In the genomic region with DNA sequence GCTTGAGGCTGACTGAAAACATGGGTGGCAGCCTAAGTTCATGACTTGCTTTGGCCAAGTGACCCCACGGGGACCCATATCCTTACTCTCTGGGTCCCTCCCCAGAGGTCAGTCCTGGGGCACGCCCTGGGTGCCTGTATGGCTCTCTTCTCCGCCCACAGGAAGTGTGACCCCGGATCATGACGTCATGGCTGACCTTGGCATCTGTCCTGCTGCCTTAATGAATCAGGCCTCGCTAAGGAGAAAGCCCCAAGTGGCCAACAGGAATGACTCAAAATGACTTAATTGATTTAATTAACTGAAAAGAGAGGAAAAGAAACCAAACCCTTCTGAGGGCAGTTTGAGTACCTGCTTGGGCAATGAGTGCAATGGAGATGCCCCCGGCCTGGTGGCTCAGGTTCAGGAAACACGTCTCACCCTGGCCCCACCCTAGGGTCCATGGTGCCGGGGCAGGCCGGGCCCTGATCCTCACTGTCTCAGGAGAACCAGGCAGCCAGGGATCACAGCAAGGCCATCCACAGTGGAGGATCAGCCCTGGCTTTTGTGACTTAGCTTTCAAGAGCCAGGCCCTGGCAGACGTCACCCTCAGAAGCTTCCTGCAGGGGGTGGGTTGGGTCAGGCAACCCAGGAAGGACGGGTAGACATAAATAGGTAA, we compare ENCODE assay signal across 16 cellular contexts.
DNase-seq lines count a peak whose midpoint lies in the region; ATAC-seq and TF ChIP-seq lines count a peak whose summit lies in the region.
"Had no signal": no experiment of that assay in that cellular context is flagged by ENCODE, and none has a peak within 500 bp of the region (broad histone marks: within the 10 kb centered on the region; RNA-seq: fewer than 3 reads in every experiment).

No MANE protein-coding gene starts in this region.

- peaks cover 3% of the 10 kb centered on the region for H3K4me1 Mint-ChIP-seq in endodermal cell

- no peak overlapping the region for H3K23ac ChIP-seq in neuronal stem cell (ENCODE audit: low read depth, low read length, poor library complexity)

- no peak overlapping the region for H2BK5ac ChIP-seq in neuronal stem cell (ENCODE audit: low read length)

- H2BK15ac ChIP-seq in neuronal stem cell (ENCODE audit: low read length), result no peak overlapping the region

- no peak overlapping the region for H3K4me2 ChIP-seq in neuronal stem cell (ENCODE audit: insufficient read depth, low read length, poor library complexity, severe bottlenecking)
- H3K4me2 ChIP-seq: neural progenitor cell had no signal

- WGBS in endodermal cell (ENCODE audit: insufficient coverage in 1 of 2, insufficient read length in 1 of 2), 2 experiments, result 93 to 95% methylated on average over 9 to 12 of the region's 12 CpGs
- WGBS in neuronal stem cell (ENCODE audit: extremely low coverage in 2 of 2, insufficient read length in 2 of 2, insufficient replicate concordance in 1 of 2), 2 donors, result no CpG with 5 or more reads among the region's 12 CpGs

- no peaks in the 10 kb centered on the region for H3K27me3 Mint-ChIP-seq in endodermal cell (ENCODE audit: insufficient read depth)

- H3K27ac ChIP-seq in endodermal cell (ENCODE audit: low read depth, low read length), result no peak overlapping the region
- no peak overlapping the region for H3K27ac ChIP-seq in neuronal stem cell (replicated peaks; ENCODE audit: low read length)
- H3K27ac ChIP-seq: C4-2B, neural progenitor cell had no signal

- no peak overlapping the region for H3K4me3 ChIP-seq in MG63
- no peak overlapping the region for H3K4me3 ChIP-seq in endodermal cell (ENCODE audit: low read length)
- no peak overlapping the region for H3K4me3 ChIP-seq in neuronal stem cell (ENCODE audit: low read length in 2 of 2)
- H3K4me3 ChIP-seq: neural progenitor cell had no signal

- H3K79me1 ChIP-seq in neuronal stem cell (ENCODE audit: low read depth, low read length), result no peaks in the 10 kb centered on the region

- no peaks in the 10 kb centered on the region for H3K27me3 ChIP-seq in MG63
- H3K27me3 ChIP-seq in endodermal cell (ENCODE audit: control insufficient read depth, insufficient read depth, low read length, poor library complexity, severe bottlenecking), result no peaks in the 10 kb centered on the region
- no peaks in the 10 kb centered on the region for H3K27me3 ChIP-seq in neuronal stem cell (ENCODE audit: control insufficient read depth in 3 of 3, insufficient read depth in 3 of 3, low read depth in 1 of 3, low read length in 3 of 3)
- H3K27me3 ChIP-seq: neural progenitor cell had no signal

- no peak for ATAC-seq in GM19328 (IDR thresholded peaks at IDR 0.05; ENCODE audit: unreplicated experiment)
- no peak for ATAC-seq in HG02852 (IDR thresholded peaks at IDR 0.05; ENCODE audit: unreplicated experiment)
- no peak for ATAC-seq in GM18858 (IDR thresholded peaks at IDR 0.05; ENCODE audit: unreplicated experiment)
- ATAC-seq: stimulated activated naive CD8-positive, alpha-beta T cell treated with anti-CD3 and anti-CD28 coated beads, Interleukin-15, Interleukin-2, amounts not matched to agents 100 U/mL and 50 U/mL, for 24 hours had no signal

- H3K4me1 ChIP-seq in endodermal cell (ENCODE audit: control insufficient read depth, insufficient read depth, low read length), result no peaks in the 10 kb centered on the region
- H3K4me1 ChIP-seq in neuronal stem cell (ENCODE audit: control insufficient read depth in 2 of 2, insufficient read depth in 1 of 2, low read depth in 1 of 2, low read length in 2 of 2), result peaks cover 0 to 8% of the 10 kb centered on the region in 2 donors
- H3K4me1 ChIP-seq: neural progenitor cell had no signal

- H2AK5ac ChIP-seq in neuronal stem cell (ENCODE audit: low read depth, low read length), result no peak overlapping the region

- H3K9me3 ChIP-seq in MG63 (no peaks in the 10 kb centered on the region), endodermal cell (ENCODE audit: control insufficient read depth, low read length) (no peaks in the 10 kb centered on the region), neuronal stem cell (replicated peaks in 1 of 2; ENCODE audit: control insufficient read depth in 2 of 2, insufficient read depth in 1 of 2, low read depth in 1 of 2, low read length in 2 of 2) (no peaks in the 10 kb centered on the region)

- H4K8ac ChIP-seq in neuronal stem cell (ENCODE audit: low read depth, low read length), result no peak overlapping the region

- H4K91ac ChIP-seq in neuronal stem cell (ENCODE audit: low read depth, low read length, poor library complexity), result no peak overlapping the region

- no peak overlapping the region for H2BK120ac ChIP-seq in neuronal stem cell (ENCODE audit: low read depth, low read length)

- no peak overlapping the region for H3K9ac ChIP-seq in endodermal cell (ENCODE audit: extremely low read depth, low read length, poor library complexity, severe bottlenecking)
- no peak overlapping the region for H3K9ac ChIP-seq in neuronal stem cell (ENCODE audit: low read depth, low read length, poor library complexity)
- H3K9ac ChIP-seq: neural progenitor cell had no signal

- no peak overlapping the region for H3K4me3 Mint-ChIP-seq in endodermal cell
- H3K4me3 Mint-ChIP-seq: neural progenitor cell had no signal

- H2AFZ ChIP-seq in neuronal stem cell (ENCODE audit: low read length), result no peak overlapping the region
- H2AFZ ChIP-seq: neural progenitor cell had no signal

- H2BK12ac ChIP-seq in neuronal stem cell (ENCODE audit: low read length), result no peak overlapping the region

- H3K36me3 Mint-ChIP-seq in endodermal cell (ENCODE audit: low read depth), result no peaks in the 10 kb centered on the region
- H3K36me3 Mint-ChIP-seq: neural progenitor cell had no signal

- H3K27ac Mint-ChIP-seq in endodermal cell, result no peak overlapping the region
- H3K27ac Mint-ChIP-seq: neural progenitor cell had no signal

- no peaks in the 10 kb centered on the region for H3K9me3 Mint-ChIP-seq in endodermal cell
- H3K9me3 Mint-ChIP-seq: neural progenitor cell had no signal

- H3K4ac ChIP-seq in neuronal stem cell (ENCODE audit: low read length), result no peak overlapping the region

- DNase-seq in EL (peak; percentile 43), MG63 (peak; percentile 69), endodermal cell (peak; percentile 41), neuronal stem cell (ENCODE audit: low spot score) (no peak), NCI-H524 treated with DMSO at 0.1 percent for 48 hours (lab: John Stamatoyannopoulos, UW) (no peak)
- DNase-seq: activated CD8-positive, alpha-beta memory T cell treated with anti-CD3 and anti-CD28 coated beads for 24 hours; hypothalamus; NCI-H1092; NCI-H510A; stimulated activated naive CD8-positive, alpha-beta T cell treated with anti-CD3 and anti-CD28 coated beads, Interleukin-15, Interleukin-2, amounts not matched to agents 100 U/mL and 50 U/mL, for 24 hours; T-helper 9 cell had no signal

- peak; percentile 27 for TF ChIP-seq CTCF in endodermal cell (conservative IDR thresholded peaks at IDR 0.05)

- peak overlapping the region; percentile 13 for H3K18ac ChIP-seq in neuronal stem cell (ENCODE audit: low read length)

- no peaks in the 10 kb centered on the region for H3K36me3 ChIP-seq in MG63
- H3K36me3 ChIP-seq in endodermal cell (ENCODE audit: control insufficient read depth, insufficient read depth, low read length), result no peaks in the 10 kb centered on the region
- no peaks in the 10 kb centered on the region for H3K36me3 ChIP-seq in neuronal stem cell (replicated peaks in 1 of 2; ENCODE audit: control insufficient read depth in 2 of 2, insufficient read depth in 2 of 2, low read length in 2 of 2)
- H3K36me3 ChIP-seq: neural progenitor cell had no signal

- no peak overlapping the region for H3K14ac ChIP-seq in neuronal stem cell (ENCODE audit: low read length)

Comparison
In these comparisons a context has a peak if more than half of its experiments do, and no peak if none do; other contexts are left out.
1. DNase-seq: peak in EL (single experiment), MG63 (single experiment) and endodermal cell (single experiment); none in neuronal stem cell (single experiment) and NCI-H524 treated with DMSO at 0.1 percent for 48 hours (single experiment).